In the genomic region with DNA sequence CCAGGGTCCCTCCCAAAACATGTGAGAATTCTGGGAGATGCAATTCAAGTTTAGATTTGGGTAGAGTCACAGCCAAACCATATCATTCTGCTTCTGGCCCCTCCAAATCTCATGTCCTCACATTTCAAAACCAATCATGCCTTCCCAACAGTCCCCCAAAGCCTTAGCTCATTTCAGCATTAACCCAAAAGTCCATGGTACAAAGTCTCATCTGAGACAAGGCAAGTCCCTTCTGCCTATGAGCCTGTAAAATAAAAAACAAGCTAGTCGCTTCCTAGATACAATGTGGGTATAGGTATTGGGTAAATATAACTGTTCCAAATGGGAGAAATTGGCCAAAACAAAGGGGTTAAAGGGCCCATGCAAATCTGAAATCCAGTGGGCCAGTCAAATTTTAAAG, we compare ENCODE assay signal across 8 cellular contexts. TPM values are rescaled to one million over a fixed set of nuclear protein-coding genes. Genes with fewer than 3 reads are reported as not detected.
DNase-seq lines count a peak whose midpoint lies in the region; ATAC-seq, FAIRE-seq and TF ChIP-seq lines count a peak whose summit lies in the region.
"Not testable (repeated sequence)": the region's sequence is repeated elsewhere in the genome, so short reads cannot be mapped to it uniquely, and the experiment has no call there.

No MANE protein-coding gene starts in this region.

- in situ Hi-C loops in transverse colon (cut with MboI; ENCODE audit: low pct_ligation_motif_present in 1 of 4, low pct_unique_long_range_greater_than_20kb in 1 of 4, low sequenced_read_pairs in 3 of 4): not testable (repeated sequence)

- CTCF ChIA-PET in PC-3 (lab: Charles Lee): interaction anchor here (0.6 kb wide), 1 partner anchor 13 kb away, joined by 4 read pairs; no protein-coding TSS in a partner anchor
- CTCF ChIA-PET in MCF 10A (lab: Yijun Ruan, JAX): interaction anchor here (1.4 kb wide), 1 partner anchor 76 kb away, joined by 4 read pairs; no protein-coding TSS in a partner anchor

- peak overlapping the region; percentile 33 for H3K4me2 ChIP-seq in BLaER1
- H3K4me2 ChIP-seq in PC-3 (ENCODE audit: low read length): not testable (repeated sequence)
- H3K4me2 ChIP-seq in parathyroid adenoma (ENCODE audit: low read length): peak overlapping the region; percentile 37

- not testable (repeated sequence) for H3K4me3 Mint-ChIP-seq in MCF 10A (ENCODE audit: unreplicated experiment)

- H3K4me1 Mint-ChIP-seq in MCF 10A (ENCODE audit: insufficient read depth, unreplicated experiment): peaks cover 18% of the 10 kb centered on the region

- H3K36me3 ChIP-seq in BLaER1; PC-3 (ENCODE audit: low read depth, low read length); esophagus (ENCODE audit: control insufficient read depth in 2 of 2, insufficient read depth in 2 of 2, low read length in 1 of 2); liver (ENCODE audit: control insufficient read depth in 4 of 4, insufficient read depth in 3 of 4, low read depth in 1 of 4, low read length in 3 of 4); parathyroid adenoma (ENCODE audit: control insufficient read depth, insufficient read depth, low read length); transverse colon: not testable (repeated sequence)

- H3K27me3 Mint-ChIP-seq in MCF 10A (ENCODE audit: insufficient read depth, unreplicated experiment): not testable (repeated sequence)

- POLR2A ChIA-PET in PC-3 (lab: Charles Lee; ENCODE audit: unreplicated experiment): not testable (repeated sequence)
- POLR2A ChIA-PET in MCF 10A (lab: Yijun Ruan, JAX): interaction anchor here (0.6 to 2.5 kb wide), 2 partner anchors 10 to 500 kb away, joined by 3 to 8 read pairs; no protein-coding TSS in a partner anchor

- TF ChIP-seq EP300 in transverse colon (IDR thresholded peaks at IDR 0.05; ENCODE audit: low read depth): not testable (repeated sequence)

- not testable (repeated sequence) for H3K9me3 Mint-ChIP-seq in MCF 10A (ENCODE audit: unreplicated experiment)

- H3K9me3 ChIP-seq in BLaER1: peaks cover 75% of the 10 kb centered on the region
- not testable (repeated sequence) for H3K9me3 ChIP-seq in PC-3 (ENCODE audit: low read length); esophagus (ENCODE audit: control insufficient read depth in 2 of 2, insufficient read depth in 1 of 2, low read depth in 1 of 2, low read length in 1 of 2); liver (ENCODE audit: control insufficient read depth in 4 of 4, low read length in 3 of 4); parathyroid adenoma (ENCODE audit: control insufficient read depth, low read length); transverse colon

- not testable (repeated sequence) for H3K36me3 Mint-ChIP-seq in MCF 10A (ENCODE audit: insufficient read depth, unreplicated experiment)

- ATAC-seq in PC-3: not testable (repeated sequence)

- H3K27ac Mint-ChIP-seq in MCF 10A (ENCODE audit: low read depth, unreplicated experiment): peak overlapping the region; percentile 46

- TF ChIP-seq RAD21 in liver (IDR thresholded peaks at IDR 0.05): not testable (repeated sequence)

- 90 to 95% methylated on average over 1 of the region's 1 CpG for WGBS in esophagus, 2 donors
- WGBS in liver: 90% methylated on average over 1 of the region's 1 CpG
- WGBS in transverse colon (ENCODE audit: low coverage in 1 of 2), 2 donors: 100% methylated on average over 1 of the region's 1 CpG; no CpG with 5 or more reads in 1 of the 2 donors

- H3K27ac ChIP-seq in BLaER1; liver (ENCODE audit: low read depth in 1 of 2, low read length in 2 of 2): not testable (repeated sequence)
- H3K27ac ChIP-seq in PC-3 (ENCODE audit: low read length) (0 out of 2 replicates have a peak overlapping the region, but pooled peaks have one; percentile 64), esophagus (ENCODE audit: low read depth in 2 of 2, low read length in 1 of 2) (peak overlapping the region; percentile 47 to 75), parathyroid adenoma (peak overlapping the region; percentile 69), transverse colon (peak overlapping the region; percentile 52 to 79 (median 64))

- DNase-seq in GM19239 (ENCODE audit: insufficient read length, low spot score); PC-3; MCF 10A (ENCODE audit: unreplicated experiment); transverse colon: not testable (repeated sequence)

- intact Hi-C loops in PC-3 (cut with micrococcal nuclease); MCF 10A (cut with micrococcal nuclease); transverse colon (cut with DNase I; ENCODE audit: low total_unique reads): not testable (repeated sequence)

- H3K9ac ChIP-seq in BLaER1; PC-3 (ENCODE audit: low read length); liver (ENCODE audit: low read depth in 1 of 2, low read length in 2 of 2); parathyroid adenoma: not testable (repeated sequence)

- H3F3A ChIP-seq in PC-3 (ENCODE audit: low read length, unreplicated experiment): not testable (repeated sequence)

- not testable (repeated sequence) for TF ChIP-seq POLR2A in transverse colon (IDR thresholded peaks at IDR 0.05)

- not testable (repeated sequence) for TF ChIP-seq CTCF in PC-3 (conservative IDR thresholded peaks at IDR 0.05; ENCODE audit: low read depth, low read length); MCF 10A (IDR thresholded peaks at IDR 0.05; ENCODE audit: unreplicated experiment); liver (IDR thresholded peaks at IDR 0.05; ENCODE audit: low read depth, low read length, missing input control); parathyroid adenoma (IDR thresholded peaks at IDR 0.05); transverse colon (IDR thresholded peaks at IDR 0.05)

- not testable (repeated sequence) for BruUV-seq in PC-3 (replicated peaks; lab: Mats Ljungman, UMichigan); MCF 10A (replicated peaks; lab: Mats Ljungman, UMichigan)

- peaks cover 51% of the 10 kb centered on the region for H3K4me1 ChIP-seq in BLaER1
- peaks cover 25% of the 10 kb centered on the region for H3K4me1 ChIP-seq in PC-3 (ENCODE audit: insufficient read depth, low read length)
- H3K4me1 ChIP-seq in esophagus (ENCODE audit: control insufficient read depth in 2 of 2, insufficient read depth in 2 of 2, low read length in 1 of 2); liver (ENCODE audit: control insufficient read depth in 4 of 4, insufficient read depth in 4 of 4, low read length in 3 of 4); parathyroid adenoma: not testable (repeated sequence)
- H3K4me1 ChIP-seq in transverse colon: peaks cover 0 to 15% (median 6%) of the 10 kb centered on the region in 4 donors

- peak; percentile 52 for FAIRE-seq in GM19239 (lab: Jason Lieb, UNC)

- H3K9me2 ChIP-seq in PC-3 (replicated peaks; ENCODE audit: low read length): not testable (repeated sequence)

- not testable (repeated sequence) for H2AFZ ChIP-seq in PC-3 (ENCODE audit: low read length); parathyroid adenoma

- not testable (repeated sequence) for H3K4me3 ChIP-seq in BLaER1; PC-3 (ENCODE audit: low read length); esophagus (ENCODE audit: low read depth in 1 of 2, low read length in 2 of 2); liver (ENCODE audit: low read depth in 1 of 3, low read length in 3 of 3); parathyroid adenoma (ENCODE audit: low read depth, low read length); transverse colon

- H4K20me1 ChIP-seq in BLaER1; PC-3 (ENCODE audit: low read length): not testable (repeated sequence)

- H3K27me3 ChIP-seq in BLaER1; PC-3 (ENCODE audit: low read length); esophagus (ENCODE audit: control insufficient read depth in 1 of 2, insufficient read depth in 2 of 2, low read length in 2 of 2); liver (ENCODE audit: control insufficient read depth in 4 of 4, insufficient read depth in 4 of 4, low read length in 3 of 4); parathyroid adenoma (ENCODE audit: control insufficient read depth, insufficient read depth, low read length); transverse colon: not testable (repeated sequence)

- not testable (repeated sequence) for H3K79me2 ChIP-seq in PC-3 (ENCODE audit: low read length); parathyroid adenoma

TF ChIP-seq in liver, 16 proteins besides CTCF, POLR2A, EP300 and RAD21:
- TF ChIP-seq HNF4A (conservative IDR thresholded peaks at IDR 0.05): peak; percentile 57 to 58

RNA-seq across cellular contexts. Expression of gene SERINC2, which starts 59.7 kb away (rescaled TPM):
- total RNA-seq in PC-3 (2014; rRNA removed) (44.6 and 51.5 TPM in 2 replicates), MCF 10A (2022) (117 and 140 TPM in 2 replicates), liver (10 to 100 TPM in 1 of 2 donors, 1 to 10 TPM in 1; 4.9 to 27.8 TPM), transverse colon (100 to 1,000 TPM in 3 of 4 donors, 10 to 100 TPM in 1; 85.6 to 343 (median 250) TPM)
- polyA plus RNA-seq in esophagus (100 to 1,000 TPM in 1 of 2 donors, 10 to 100 TPM in 1; 84.2 to 119 TPM), liver (10 to 100 TPM; 49.6 to 66.4 TPM)
